18 cellular contexts compared by ENCODE assay signal in the genomic region with DNA sequence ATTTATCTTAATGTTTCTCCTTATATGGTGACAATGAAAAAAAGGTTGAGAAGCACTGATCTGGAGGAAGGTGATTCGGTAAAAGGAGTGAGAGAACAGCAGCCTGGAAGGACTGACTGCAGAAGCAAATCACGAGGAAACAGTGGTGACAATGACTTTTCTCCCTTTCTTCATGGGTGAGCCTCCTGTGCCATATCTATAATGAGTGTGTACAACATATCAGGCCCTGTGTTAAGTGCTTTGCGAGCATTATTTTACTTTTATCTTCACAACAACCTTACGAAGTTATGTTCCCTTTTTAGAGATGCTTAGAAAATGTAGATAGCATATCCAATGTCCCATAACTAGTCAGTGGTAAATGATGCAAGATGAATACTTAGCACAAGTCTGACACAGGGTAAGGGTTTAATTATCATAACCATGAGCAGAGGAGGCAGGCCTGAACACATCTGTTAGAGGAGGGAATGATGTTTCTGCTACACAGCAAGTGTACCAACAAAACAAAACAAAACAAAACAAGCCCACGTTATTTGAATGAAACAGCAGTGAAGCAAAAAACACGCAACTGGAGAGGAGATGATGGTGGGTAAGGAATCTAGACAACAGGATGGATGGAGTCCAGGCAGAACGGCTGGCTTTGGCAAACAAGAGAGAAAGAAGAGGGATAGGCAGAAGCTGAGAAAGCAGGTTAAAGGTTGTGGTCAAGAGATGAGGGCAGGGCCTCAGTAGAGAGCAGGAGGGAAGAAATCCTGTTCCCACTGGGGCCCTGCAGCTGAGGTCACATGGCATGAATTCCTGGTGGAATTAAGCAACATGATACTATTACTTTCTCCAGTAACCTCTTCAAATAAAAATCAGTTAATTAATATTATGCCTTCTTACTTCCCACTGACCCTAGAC. TPM values are rescaled to one million over a fixed set of nuclear protein-coding genes. Genes with fewer than 3 reads are reported as not detected.
DNase-seq lines count a peak whose midpoint lies in the region; ATAC-seq and TF ChIP-seq lines count a peak whose summit lies in the region.
"Had no signal": no experiment of that assay in that cellular context is flagged by ENCODE, and none has a peak within 500 bp of the region (broad histone marks: within the 10 kb centered on the region; RNA-seq: fewer than 3 reads in every experiment).

No MANE protein-coding gene starts in this region.

- no peak overlapping the region for H3K4me3 Mint-ChIP-seq in brain
- H3K4me3 Mint-ChIP-seq in activated T-helper 1 cell treated with anti-CD3 and anti-CD28 coated beads, Interleukin-12 subunit alpha, Interleukin-12 subunit beta, Interleukin-2, Interleukin-4 antibody, amounts not matched to agents 30 ng/mL and 10 ng/mL and 1 ng/mL, durations not matched to agents 14 hours and 24 hours and 36 hours: no peak overlapping the region
- H3K4me3 Mint-ChIP-seq: activated CD8-positive, alpha-beta T cell treated with anti-CD3 and anti-CD28 coated beads for 36 hours; neural crest cell had no signal

- no peaks in the 10 kb centered on the region for H3K27me3 ChIP-seq in right atrium auricular region
- no peaks in the 10 kb centered on the region for H3K27me3 ChIP-seq in thoracic aorta (replicated peaks; ENCODE audit: insufficient read depth)
- H3K27me3 ChIP-seq: left lung, Peyer's patch, upper lobe of right lung had no signal

- peaks cover 13% of the 10 kb centered on the region for H3K4me1 Mint-ChIP-seq in brain
- no peaks in the 10 kb centered on the region for H3K4me1 Mint-ChIP-seq in activated T-helper 1 cell treated with anti-CD3 and anti-CD28 coated beads, Interleukin-12 subunit alpha, Interleukin-12 subunit beta, Interleukin-2, Interleukin-4 antibody, amounts not matched to agents 30 ng/mL and 10 ng/mL and 1 ng/mL, durations not matched to agents 14 hours and 24 hours and 36 hours (ENCODE audit: low read depth)

- no peak overlapping the region for H3K4me3 ChIP-seq in right atrium auricular region
- peak overlapping the region; percentile 9 for H3K4me3 ChIP-seq in thoracic aorta
- H3K4me3 ChIP-seq: left lung, Peyer's patch, upper lobe of right lung had no signal

- H3K36me3 ChIP-seq in right atrium auricular region (no peaks in the 10 kb centered on the region), thoracic aorta (no peaks in the 10 kb centered on the region)
- H3K36me3 ChIP-seq: left lung, Peyer's patch, upper lobe of right lung had no signal

- H3K27me3 Mint-ChIP-seq in brain: no peaks in the 10 kb centered on the region
- peaks cover 15% of the 10 kb centered on the region for H3K27me3 Mint-ChIP-seq in activated T-helper 1 cell treated with anti-CD3 and anti-CD28 coated beads, Interleukin-12 subunit alpha, Interleukin-12 subunit beta, Interleukin-2, Interleukin-4 antibody, amounts not matched to agents 30 ng/mL and 10 ng/mL and 1 ng/mL, durations not matched to agents 14 hours and 24 hours and 36 hours (ENCODE audit: insufficient read depth)

- no peaks in the 10 kb centered on the region for H3K9me3 ChIP-seq in right atrium auricular region
- H3K9me3 ChIP-seq in thoracic aorta: no peaks in the 10 kb centered on the region
- H3K9me3 ChIP-seq: left lung, Peyer's patch, upper lobe of right lung had no signal

- H3K36me3 Mint-ChIP-seq in brain: peaks cover 11% of the 10 kb centered on the region
- no peaks in the 10 kb centered on the region for H3K36me3 Mint-ChIP-seq in activated T-helper 1 cell treated with anti-CD3 and anti-CD28 coated beads, Interleukin-12 subunit alpha, Interleukin-12 subunit beta, Interleukin-2, Interleukin-4 antibody, amounts not matched to agents 30 ng/mL and 10 ng/mL and 1 ng/mL, durations not matched to agents 14 hours and 24 hours and 36 hours (ENCODE audit: low read depth)

- peak overlapping the region in 3 of 5 experiments; percentile 8 to 39 (median 22) for H3K27ac Mint-ChIP-seq in brain
- no peak overlapping the region for H3K27ac Mint-ChIP-seq in activated T-helper 1 cell treated with anti-CD3 and anti-CD28 coated beads, Interleukin-12 subunit alpha, Interleukin-12 subunit beta, Interleukin-2, Interleukin-4 antibody, amounts not matched to agents 30 ng/mL and 10 ng/mL and 1 ng/mL, durations not matched to agents 14 hours and 24 hours and 36 hours
- H3K27ac Mint-ChIP-seq: activated CD8-positive, alpha-beta T cell treated with anti-CD3 and anti-CD28 coated beads for 36 hours had no signal

- DNase-seq in Right ventricle myocardium superior: no peak
- no peak for DNase-seq in right atrium auricular region (ENCODE audit: low spot score)
- no peak for DNase-seq in left ventricle myocardium superior
- DNase-seq in thoracic aorta (ENCODE audit: low spot score): no peak
- DNase-seq in superior temporal gyrus (ENCODE audit: extremely low spot score): no peak
- no peak for DNase-seq in activated T-helper 1 cell treated with anti-CD3 and anti-CD28 coated beads, Interleukin-12 subunit alpha, Interleukin-12 subunit beta, Interleukin-2, Interleukin-4 antibody, amounts not matched to agents 30 ng/mL and 10 ng/mL and 1 ng/mL, durations not matched to agents 14 hours and 24 hours and 36 hours (ENCODE audit: low spot score)
- DNase-seq in SIG-M5 treated with dmso at 0.1 percent for 504 hours (lab: John Stamatoyannopoulos, UW; ENCODE audit: unreplicated experiment): no peak
- DNase-seq: activated CD8-positive, alpha-beta T cell treated with anti-CD3 and anti-CD28 coated beads for 36 hours; activated naive CD4-positive, alpha-beta T cell treated with Interleukin-2 at 50 U/mL for 16 hours; cerebellar nuclear complex; GOT3; left lung; NCI-H1092; NCI-H524; upper lobe of right lung had no signal

- H3K4me1 ChIP-seq in right atrium auricular region: peaks cover 0 to 15% of the 10 kb centered on the region in 2 donors
- H3K4me1 ChIP-seq in thoracic aorta (ENCODE audit: control insufficient read depth in 1 of 2, low read depth in 2 of 2): peaks cover 32 to 49% of the 10 kb centered on the region in 2 donors
- H3K4me1 ChIP-seq: left lung had no signal

- no peak for TF ChIP-seq CTCF in right atrium auricular region (IDR thresholded peaks at IDR 0.05)
- TF ChIP-seq CTCF in brain (conservative IDR thresholded peaks at IDR 0.05): no peak
- TF ChIP-seq CTCF in thoracic aorta (IDR thresholded peaks at IDR 0.05): no peak

- intact Hi-C loops in Right ventricle myocardium superior (cut with DNase I): no loop called here
- intact Hi-C loops in left ventricle myocardium superior (cut with micrococcal nuclease): no loop called here
- intact Hi-C loops in activated T-helper 1 cell treated with anti-CD3 and anti-CD28 coated beads, Interleukin-12 subunit alpha, Interleukin-12 subunit beta, Interleukin-2, Interleukin-4 antibody, amounts not matched to agents 30 ng/mL and 10 ng/mL and 1 ng/mL, durations not matched to agents 14 hours and 24 hours and 36 hours (cut with micrococcal nuclease): no loop called here

- peak; percentile 69 for ATAC-seq in Right ventricle myocardium superior (ENCODE audit: poor library complexity)
- peak; percentile 81 for ATAC-seq in left ventricle myocardium superior
- ATAC-seq in thoracic aorta (ENCODE audit: insufficient number of reproducible peaks, low FRiP score, low read depth): no peak
- ATAC-seq: activated CD8-positive, alpha-beta T cell treated with anti-CD3 and anti-CD28 coated beads for 36 hours; left lung; upper lobe of right lung had no signal

- peaks cover 12 to 26% (median 18%) of the 10 kb centered on the region in 5 experiments for H3K9me3 Mint-ChIP-seq in brain
- no peaks in the 10 kb centered on the region for H3K9me3 Mint-ChIP-seq in activated T-helper 1 cell treated with anti-CD3 and anti-CD28 coated beads, Interleukin-12 subunit alpha, Interleukin-12 subunit beta, Interleukin-2, Interleukin-4 antibody, amounts not matched to agents 30 ng/mL and 10 ng/mL and 1 ng/mL, durations not matched to agents 14 hours and 24 hours and 36 hours
- H3K9me3 Mint-ChIP-seq: activated CD8-positive, alpha-beta T cell treated with anti-CD3 and anti-CD28 coated beads for 36 hours had no signal

- H3K27ac ChIP-seq in right atrium auricular region (no peak overlapping the region), thoracic aorta (peak overlapping the region in 1 of 2 donors; percentile 37)
- H3K27ac ChIP-seq: left lung, upper lobe of right lung had no signal

RNA-seq across cellular contexts. Expression of a gene that starts 29.6 kb away (rescaled TPM):
- 31.9 TPM for total RNA-seq in Right ventricle myocardium superior
- total RNA-seq in right atrium auricular region: 10 to 100 TPM; 29.1 to 45.4 TPM
- 7.6 TPM for polyA plus RNA-seq in brain (ENCODE audit: insufficient read depth, low read depth, low replicate concordance)
- 34.1 TPM for total RNA-seq in left ventricle myocardium superior
- total RNA-seq in thoracic aorta: 100 to 1,000 TPM; 116 to 137 TPM
- 0.08 and 0.12 TPM in 2 replicates for total RNA-seq in activated T-helper 1 cell treated with anti-CD3 and anti-CD28 coated beads, Interleukin-12 subunit alpha, Interleukin-12 subunit beta, Interleukin-2, Interleukin-4 antibody, amounts not matched to agents 30 ng/mL and 10 ng/mL and 1 ng/mL, durations not matched to agents 14 hours and 24 hours and 36 hours
- total RNA-seq: activated CD8-positive, alpha-beta T cell treated with anti-CD3 and anti-CD28 coated beads for 36 hours had no signal

Comparison
In these comparisons a context has a peak if more than half of its experiments do, and no peak if none do; other contexts are left out.
1. RNA of a gene that starts 29.6 kb away (total RNA-seq): 116 to 137 TPM in thoracic aorta, 29.1 to 45.4 TPM in right atrium auricular region, 34.1 TPM in left ventricle myocardium superior (single experiment) and 31.9 TPM in Right ventricle myocardium superior (single experiment); 0.08 to 0.12 TPM in activated T-helper 1 cell treated with anti-CD3 and anti-CD28 coated beads, Interleukin-12 subunit alpha, Interleukin-12 subunit beta, Interleukin-2, Interleukin-4 antibody, amounts not matched to agents 30 ng/mL and 10 ng/mL and 1 ng/mL, durations not matched to agents 14 hours and 24 hours and 36 hours; every median in the first group is over 10 times any median in the second.